25 cellular contexts compared by ENCODE assay signal in the genomic region with DNA sequence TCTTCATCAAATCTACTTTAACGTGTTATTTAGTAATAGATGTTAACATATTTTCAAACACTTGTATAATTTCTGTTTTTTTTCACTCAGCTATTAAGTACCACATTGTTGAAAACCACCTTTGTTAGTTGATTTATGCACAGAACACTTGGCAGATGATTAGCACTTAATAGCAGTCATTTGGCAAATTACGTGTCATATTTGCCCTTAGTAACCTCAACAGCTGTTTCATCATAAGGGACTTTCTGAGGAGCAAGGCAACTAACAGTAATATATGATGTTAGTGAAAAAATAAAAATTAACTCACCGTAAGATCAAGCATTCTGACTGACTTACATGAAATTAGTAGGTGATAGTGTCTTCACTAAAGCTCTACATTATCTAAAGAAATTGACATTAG.
DNase-seq lines count a peak whose midpoint lies in the region; ATAC-seq, FAIRE-seq and TF ChIP-seq lines count a peak whose summit lies in the region.
"Had no signal": no experiment of that assay in that cellular context is flagged by ENCODE, and none has a peak within 500 bp of the region (broad histone marks: within the 10 kb centered on the region; RNA-seq: fewer than 3 reads in every experiment).

No MANE protein-coding gene starts in this region.

- no peaks in the 10 kb centered on the region for H3K4me1 Mint-ChIP-seq in stimulated activated naive B cell treated with anti-CD40 and anti-IgM and Interleukin-4, amounts not matched to agents 10 μg/mL and 1 μg/mL and 100 μg/mL, for 72 hours
- H3K4me1 Mint-ChIP-seq: activated B cell treated with CpG ODN at 0.5 μM for 24 hours; activated naive CD8-positive, alpha-beta T cell treated with anti-CD3 and anti-CD28 coated beads for 36 hours; nephron progenitor cell had no signal

- no peaks in the 10 kb centered on the region for H3K27me3 ChIP-seq in brain microvascular endothelial cell (replicated peaks)
- H3K27me3 ChIP-seq: cardiac muscle cell, tibial nerve had no signal

- no peak overlapping the region for H3K27ac Mint-ChIP-seq in stimulated activated naive B cell treated with anti-CD40 and anti-IgM and Interleukin-4, amounts not matched to agents 10 μg/mL and 1 μg/mL and 100 μg/mL, for 72 hours
- H3K27ac Mint-ChIP-seq: activated B cell treated with CpG ODN at 0.5 μM for 24 hours; activated naive CD8-positive, alpha-beta T cell treated with anti-CD3 and anti-CD28 coated beads for 36 hours; activated T-cell treated with anti-CD3 and anti-CD28 coated beads, Interleukin-2, amount 50 U/mL, for 24 hours; CD4-positive, alpha-beta T cell; nephron progenitor cell had no signal

- TF ChIP-seq CTCF in D721Med (IDR thresholded peaks at IDR 0.05; ENCODE audit: insufficient read depth, missing control alignments) (no peak), brain microvascular endothelial cell (IDR thresholded peaks at IDR 0.05; ENCODE audit: low read depth, low read length, missing control alignments) (no peak)

- H3K27ac ChIP-seq in brain microvascular endothelial cell: no peak overlapping the region
- H3K27ac ChIP-seq: cardiac muscle cell, tibial nerve had no signal

- DNase-seq in D721Med (ENCODE audit: insufficient read length, low spot score): no peak
- peak; percentile 59 for DNase-seq in NCI-H1105 (lab: John Stamatoyannopoulos, UW)
- peak; percentile 74 for DNase-seq in NCI-H69 (lab: John Stamatoyannopoulos, UW)
- DNase-seq in EL: no peak
- DNase-seq in stimulated activated naive B cell treated with anti-CD40 and anti-IgM and Interleukin-4, amounts not matched to agents 10 μg/mL and 1 μg/mL and 100 μg/mL, for 72 hours: no peak
- no peak for DNase-seq in brain microvascular endothelial cell
- DNase-seq: activated B cell treated with CpG ODN at 0.5 μM for 24 hours; activated effector memory CD4-positive, alpha-beta T cell treated with anti-CD3 and anti-CD28 coated beads, Interleukin-2, amount 50 U/mL, for 16 hours; activated naive CD8-positive, alpha-beta T cell treated with anti-CD3 and anti-CD28 coated beads for 36 hours; activated T-cell treated with anti-CD3 and anti-CD28 coated beads, Interleukin-2, amount 50 U/mL, for 24 hours; AML-193; anterior cingulate cortex; CD4-positive, alpha-beta T cell; hippocampal formation; left cardiac atrium; NCI-H2107; nephron progenitor cell; NK-92 treated with Interleukin-12 subunit alpha and Interleukin-12 subunit beta, amount 100 ng/mL, for 24 hours; SK-N-SH; stimulated activated CD4-positive, alpha-beta T cell treated with anti-CD3 and anti-CD28 coated beads, Interleukin-4, amount 100 ng/mL, for 1 hour had no signal

- peak; percentile 92 for FAIRE-seq in D721Med (lab: Jason Lieb, UNC)

- in situ Hi-C loops in brain microvascular endothelial cell (cut with HindIII; ENCODE audit: low pct_ligation_motif_present, low sequenced_read_pairs): no loop called here

- H3K36me3 Mint-ChIP-seq in stimulated activated naive B cell treated with anti-CD40 and anti-IgM and Interleukin-4, amounts not matched to agents 10 μg/mL and 1 μg/mL and 100 μg/mL, for 72 hours: no peaks in the 10 kb centered on the region
- H3K36me3 Mint-ChIP-seq: activated naive CD8-positive, alpha-beta T cell treated with anti-CD3 and anti-CD28 coated beads for 36 hours had no signal

- H3K9me3 Mint-ChIP-seq in stimulated activated naive B cell treated with anti-CD40 and anti-IgM and Interleukin-4, amounts not matched to agents 10 μg/mL and 1 μg/mL and 100 μg/mL, for 72 hours: no peaks in the 10 kb centered on the region
- H3K9me3 Mint-ChIP-seq: activated B cell treated with CpG ODN at 0.5 μM for 24 hours; activated naive CD8-positive, alpha-beta T cell treated with anti-CD3 and anti-CD28 coated beads for 36 hours; activated T-cell treated with anti-CD3 and anti-CD28 coated beads, Interleukin-2, amount 50 U/mL, for 24 hours; CD4-positive, alpha-beta T cell; nephron progenitor cell had no signal

- ATAC-seq in GM18873 (IDR thresholded peaks at IDR 0.05; ENCODE audit: low FRiP score, unreplicated experiment) (peak; percentile 80), HG03442 (IDR thresholded peaks at IDR 0.05; ENCODE audit: unreplicated experiment) (no peak)
- ATAC-seq in stimulated activated naive B cell treated with anti-CD40 and anti-IgM and Interleukin-4, amounts not matched to agents 10 μg/mL and 1 μg/mL and 100 μg/mL, for 72 hours (replicated peaks): no peak
- ATAC-seq: HCT116, left cardiac atrium had no signal

- no peaks in the 10 kb centered on the region for H3K36me3 ChIP-seq in brain microvascular endothelial cell (replicated peaks)
- H3K36me3 ChIP-seq: cardiac muscle cell, tibial nerve had no signal

- no peak overlapping the region for H3K4me3 Mint-ChIP-seq in stimulated activated naive B cell treated with anti-CD40 and anti-IgM and Interleukin-4, amounts not matched to agents 10 μg/mL and 1 μg/mL and 100 μg/mL, for 72 hours
- H3K4me3 Mint-ChIP-seq: activated B cell treated with CpG ODN at 0.5 μM for 24 hours; activated naive CD8-positive, alpha-beta T cell treated with anti-CD3 and anti-CD28 coated beads for 36 hours; activated T-cell treated with anti-CD3 and anti-CD28 coated beads, Interleukin-2, amount 50 U/mL, for 24 hours; CD4-positive, alpha-beta T cell; nephron progenitor cell had no signal

- no peaks in the 10 kb centered on the region for H3K27me3 Mint-ChIP-seq in stimulated activated naive B cell treated with anti-CD40 and anti-IgM and Interleukin-4, amounts not matched to agents 10 μg/mL and 1 μg/mL and 100 μg/mL, for 72 hours
- H3K27me3 Mint-ChIP-seq: activated naive CD8-positive, alpha-beta T cell treated with anti-CD3 and anti-CD28 coated beads for 36 hours; CD4-positive, alpha-beta T cell had no signal

- no peak overlapping the region for H3K4me3 ChIP-seq in brain microvascular endothelial cell (ENCODE audit: low read depth, low read length)
- H3K4me3 ChIP-seq: cardiac muscle cell, tibial nerve had no signal

Comparison
In these comparisons a context has a peak if more than half of its experiments do, and no peak if none do; other contexts are left out.
1. DNase-seq: peak in NCI-H1105 (single experiment) and NCI-H69 (single experiment); none in D721Med (single experiment), EL (single experiment), stimulated activated naive B cell treated with anti-CD40 and anti-IgM and Interleukin-4, amounts not matched to agents 10 μg/mL and 1 μg/mL and 100 μg/mL, for 72 hours (single experiment) and brain microvascular endothelial cell (single experiment).